ENCODE assay signal across 1 cellular context in the genomic region with DNA sequence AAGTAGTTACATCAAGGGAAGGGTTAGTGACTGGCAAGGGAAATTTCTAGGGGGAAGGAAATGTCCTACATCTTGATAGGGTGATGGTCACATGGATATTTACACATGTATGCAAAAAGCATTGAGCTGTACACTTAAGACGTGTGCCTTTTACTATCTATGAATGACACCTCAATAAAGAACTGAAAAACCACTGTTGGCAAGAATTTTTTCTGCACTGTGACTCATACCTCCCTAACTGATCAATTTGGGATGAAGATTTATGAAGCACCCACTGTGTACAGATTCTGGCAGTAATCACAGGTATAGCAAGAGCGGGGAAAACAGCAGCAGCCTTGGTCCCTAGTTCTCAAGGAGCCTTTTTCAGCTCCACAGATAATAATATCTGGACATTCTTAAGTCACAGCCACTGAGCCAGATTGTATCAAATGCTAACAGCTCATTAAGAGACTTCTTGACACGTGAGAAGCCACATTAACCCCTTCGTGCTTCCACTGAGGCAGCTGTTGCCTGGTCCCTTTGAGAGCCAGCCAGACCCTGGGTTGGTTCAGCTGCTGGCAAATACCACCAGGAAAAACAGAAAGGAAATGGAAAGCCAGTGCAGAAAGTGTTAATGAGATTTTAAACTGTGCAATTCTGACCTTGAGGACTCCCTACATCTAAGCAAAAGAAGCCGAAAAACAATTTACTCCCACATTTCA.
TF ChIP-seq lines count a peak whose summit lies in the region.

No MANE protein-coding gene starts in this region.

TF ChIP-seq in IMR-90, 13 proteins besides CTCF, POLR2A, EP300 and RAD21:
- TF ChIP-seq USF2 (IDR thresholded peaks at IDR 0.05; ENCODE audit: low read depth, low read length) (no peak), CHD1 (IDR thresholded peaks at IDR 0.05; ENCODE audit: low read depth, low read length) (no peak), FOS (IDR thresholded peaks at IDR 0.05; ENCODE audit: low read depth, low read length) (no peak), MXI1 (IDR thresholded peaks at IDR 0.05; ENCODE audit: borderline replicate concordance, low read depth, low read length) (no peak), CEBPB (IDR thresholded peaks at IDR 0.05; ENCODE audit: low read depth, low read length) (no peak), SMC3 (IDR thresholded peaks at IDR 0.05; ENCODE audit: low read depth, low read length) (no peak), RFX5 (IDR thresholded peaks at IDR 0.05; ENCODE audit: low read depth, low read length) (no peak), ELK1 (IDR thresholded peaks at IDR 0.05; ENCODE audit: borderline replicate concordance, low read depth, low read length) (no peak), NFE2L2 (IDR thresholded peaks at IDR 0.05; ENCODE audit: low read depth, low read length) (no peak), MAFK (IDR thresholded peaks at IDR 0.05; ENCODE audit: low read depth, low read length) (no peak), MAZ (IDR thresholded peaks at IDR 0.05; ENCODE audit: borderline replicate concordance, low read depth, low read length) (no peak), RCOR1 (IDR thresholded peaks at IDR 0.05; ENCODE audit: insufficient replicate concordance, low read length) (no peak), BHLHE40 (IDR thresholded peaks at IDR 0.05; ENCODE audit: low read depth, low read length) (no peak)
